16 cellular contexts compared by ENCODE assay signal in genomic region chr1:14699596-14699995, GRCh38.
A peak's percentile ranks its signal among the peaks of the same experiment; 100 is the strongest.
DNase-seq lines count a peak whose midpoint lies in the region; ATAC-seq, FAIRE-seq and TF ChIP-seq lines count a peak whose summit lies in the region.
"Had no signal": no experiment of that assay in that cellular context is flagged by ENCODE, and none has a peak within 500 bp of the region (broad histone marks: within the 10 kb centered on the region; RNA-seq: fewer than 3 reads in every experiment).

No MANE protein-coding gene starts in this region.

- H3K27me3 ChIP-seq in HepG2 (ENCODE audit: control insufficient read depth in 1 of 2, insufficient read depth in 2 of 2, low read length in 2 of 2) (peaks cover 0 to 37% of the 10 kb centered on the region in 2 experiments; a peak in 2 of 5 replicates), right lobe of liver (no peaks in the 10 kb centered on the region), kidney epithelial cell (ENCODE audit: control insufficient read depth, insufficient read depth, low read length) (peaks cover 2% of the 10 kb centered on the region), thyroid gland (no peaks in the 10 kb centered on the region), Karpas-422 (ENCODE audit: low read length) (no peaks in the 10 kb centered on the region), prostate gland (replicated peaks; ENCODE audit: insufficient read depth) (peaks cover 3% of the 10 kb centered on the region)

- in situ Hi-C loops in HepG2 (cut with HindIII; ENCODE audit: extremely low pct_ligation_motif_present, low pct_unique_long_range_greater_than_20kb): no loop called here

- H3K27ac ChIP-seq in HepG2 (ENCODE audit: extremely low read length, insufficient read depth, low read length) (no peak overlapping the region), right lobe of liver (no peak overlapping the region), thyroid gland (no peak overlapping the region), Karpas-422 (ENCODE audit: low read length) (no peak overlapping the region), prostate gland (no peak overlapping the region)
- H3K27ac ChIP-seq: A549, RWPE1, SJSA1 had no signal

- no peak overlapping the region for H3K9ac ChIP-seq in HepG2 (ENCODE audit: insufficient read depth, low read depth, low read length)
- no peak overlapping the region for H3K9ac ChIP-seq in Karpas-422 (ENCODE audit: low read length)

- H3K36me3 ChIP-seq in HepG2 (replicated peaks in 1 of 2; ENCODE audit: control insufficient read depth in 1 of 2, insufficient read depth in 2 of 2, low read length in 2 of 2) (no peaks in the 10 kb centered on the region), right lobe of liver (no peaks in the 10 kb centered on the region), kidney epithelial cell (ENCODE audit: control insufficient read depth, insufficient read depth, low read length) (no peaks in the 10 kb centered on the region), thyroid gland (no peaks in the 10 kb centered on the region), Karpas-422 (ENCODE audit: insufficient read depth, low read length) (no peaks in the 10 kb centered on the region), prostate gland (no peaks in the 10 kb centered on the region)
- H3K36me3 ChIP-seq: SJSA1 had no signal

- H4K20me1 ChIP-seq in HepG2 (ENCODE audit: insufficient read depth, low read length) (no peaks in the 10 kb centered on the region), Karpas-422 (ENCODE audit: insufficient read depth, low read depth, low read length) (no peaks in the 10 kb centered on the region)

- H3K4me3 ChIP-seq in HepG2 (replicated peaks in 1 of 3; ENCODE audit: insufficient read depth in 1 of 3, low read depth in 2 of 3, low read length in 3 of 3) (no peak overlapping the region), right lobe of liver (no peak overlapping the region), kidney epithelial cell (ENCODE audit: low read depth, low read length) (no peak overlapping the region), thyroid gland (replicated peaks in 1 of 3) (no peak overlapping the region), Karpas-422 (ENCODE audit: low read length) (no peak overlapping the region), prostate gland (no peak overlapping the region)
- H3K4me3 ChIP-seq: A549, SJSA1 had no signal

- no peak overlapping the region for H2AFZ ChIP-seq in HepG2 (ENCODE audit: low read length)
- no peak overlapping the region for H2AFZ ChIP-seq in Karpas-422 (ENCODE audit: low read length)

- TF ChIP-seq EP300 in HepG2 (IDR thresholded peaks at IDR 0.05; ENCODE audit: low read depth in 2 of 2, low read length in 2 of 2) (no peak), HepG2 (CRISPR knock-in tag; IDR thresholded peaks at IDR 0.05; ENCODE audit: borderline replicate concordance) (no peak)

- TF ChIP-seq POLR2A in HepG2 (IDR thresholded peaks at IDR 0.05; ENCODE audit: insufficient read depth in 1 of 2, low read depth in 2 of 2, low read length in 2 of 2): no peak
- TF ChIP-seq POLR2A in right lobe of liver (IDR thresholded peaks at IDR 0.05): no peak
- TF ChIP-seq POLR2A in thyroid gland (IDR thresholded peaks at IDR 0.05): no peak
- TF ChIP-seq POLR2A in prostate gland (IDR thresholded peaks at IDR 0.05): no peak

- no peak for DNase-seq in HepG2 (ENCODE audit: low spot score)
- no peak for DNase-seq in right lobe of liver
- peak; percentile 28 for DNase-seq in NCI-H345 treated with DMSO at 0.1 percent for 48 hours (lab: John Stamatoyannopoulos, UW; ENCODE audit: unreplicated experiment)
- DNase-seq in kidney epithelial cell (ENCODE audit: low read depth): peak; percentile 54
- DNase-seq in thyroid gland: peak; percentile 60 to 61
- no peak for DNase-seq in frontal cortex (ENCODE audit: low spot score in 2 of 2)
- no peak for DNase-seq in Karpas-422
- no peak for DNase-seq in prostate gland (ENCODE audit: low spot score)
- DNase-seq: Calu3, NCI-H2171, NCI-H524 treated with DMSO at 0.1 percent for 48 hours, OCI-M1 had no signal

- CTCF ChIA-PET in HepG2 (lab: Yijun Ruan, JAX; ENCODE audit: low intra/inter-chr PET ratio, low total read pairs): no interaction called here

- BruUV-seq in HepG2 (replicated peaks; lab: Mats Ljungman, UMichigan): no TSS peak

- peaks cover 9% of the 10 kb centered on the region; the same call in 1 of the 2 replicates for H3K4me1 ChIP-seq in HepG2 (ENCODE audit: insufficient read depth, low read length)
- H3K4me1 ChIP-seq in right lobe of liver: no peaks in the 10 kb centered on the region
- peaks cover 9 to 17% of the 10 kb centered on the region in 2 donors for H3K4me1 ChIP-seq in thyroid gland
- H3K4me1 ChIP-seq in Karpas-422 (ENCODE audit: low read length): no peaks in the 10 kb centered on the region
- H3K4me1 ChIP-seq in prostate gland (replicated peaks): no peaks in the 10 kb centered on the region
- H3K4me1 ChIP-seq: A549 had no signal

- intact Hi-C loops in HepG2 (cut with micrococcal nuclease; ENCODE audit: unreplicated experiment): no loop called here
- intact Hi-C loops in right lobe of liver (cut with DNase I): no loop called here
- intact Hi-C loops in thyroid gland (cut with DNase I): no loop called here
- intact Hi-C loops in prostate gland (cut with DNase I): no loop called here

- no peak for TF ChIP-seq RAD21 in HepG2 (CRISPR knock-in tag; IDR thresholded peaks at IDR 0.05)

- ATAC-seq in HepG2 (no peak; the same call in 2 of the 3 replicates), right lobe of liver (no peak)

- POLR2A ChIA-PET in HepG2 (lab: Yijun Ruan, JAX): no interaction called here

- WGBS in HepG2 (ENCODE audit: low lambda C conversion rate): 22% methylated on average over 8 of the region's 8 CpGs
- 46% methylated on average over 8 of the region's 8 CpGs for WGBS in right lobe of liver (ENCODE audit: insufficient coverage, low coverage, low lambda C conversion rate, missing lambda C conversion rate)
- 36 to 55% methylated on average over 8 of the region's 8 CpGs for WGBS in thyroid gland, 2 donors
- WGBS in prostate gland: 46% methylated on average over 8 of the region's 8 CpGs

- no peak for TF ChIP-seq CTCF in HepG2 (CRISPR knock-in tag; IDR thresholded peaks at IDR 0.05)
- TF ChIP-seq CTCF in right lobe of liver (IDR thresholded peaks at IDR 0.05): no peak
- TF ChIP-seq CTCF in kidney epithelial cell (IDR thresholded peaks at IDR 0.05; ENCODE audit: insufficient read depth, low read length, poor library complexity, severe bottlenecking): no peak
- no peak for TF ChIP-seq CTCF in thyroid gland (IDR thresholded peaks at IDR 0.05)
- TF ChIP-seq CTCF in prostate gland (IDR thresholded peaks at IDR 0.05): no peak

- H3K79me2 ChIP-seq in HepG2 (ENCODE audit: insufficient read depth, low read length) (no peaks in the 10 kb centered on the region), Karpas-422 (ENCODE audit: low read length) (no peaks in the 10 kb centered on the region)

- no peak overlapping the region for H3K4me2 ChIP-seq in HepG2 (ENCODE audit: low read depth, low read length)
- H3K4me2 ChIP-seq in Karpas-422 (ENCODE audit: low read depth, low read length, poor library complexity, severe bottlenecking): no peak overlapping the region
- H3K4me2 ChIP-seq: A549 had no signal

- H3K9me3 ChIP-seq in HepG2 (ENCODE audit: low read length): no peaks in the 10 kb centered on the region
- no peaks in the 10 kb centered on the region for H3K9me3 ChIP-seq in right lobe of liver
- H3K9me3 ChIP-seq in thyroid gland: no peaks in the 10 kb centered on the region
- H3K9me3 ChIP-seq in Karpas-422 (ENCODE audit: low read length): no peaks in the 10 kb centered on the region
- no peaks in the 10 kb centered on the region for H3K9me3 ChIP-seq in prostate gland
- H3K9me3 ChIP-seq: A549, SJSA1 had no signal

- no peaks in the 10 kb centered on the region for H3K9me2 ChIP-seq in Karpas-422 (replicated peaks; ENCODE audit: insufficient read depth, low read length)

- no peak for FAIRE-seq in HepG2 (lab: Jason Lieb, UNC)
- no peak for FAIRE-seq in frontal cortex (lab: Jason Lieb, UNC)
- FAIRE-seq: A549, H54 had no signal

TF ChIP-seq in HepG2, 621 proteins besides CTCF, POLR2A, EP300 and RAD21:
- TF ChIP-seq ZBTB21 (CRISPR knock-in tag; IDR thresholded peaks at IDR 0.05) (peak; percentile 65; the same call in 1 of the 2 replicates), MAFK (conservative IDR thresholded peaks at IDR 0.05 in 1 of 2, IDR thresholded peaks at IDR 0.05 in 1 of 2; ENCODE audit: low read length in 2 of 2) (0 out of 4 replicates have a peak, but pooled peaks have one; percentile 18 to 26), MAFF (IDR thresholded peaks at IDR 0.05; ENCODE audit: low read depth, low read length) (peak; percentile 49), ZNF574 (CRISPR knock-in tag; IDR thresholded peaks at IDR 0.05) (no peak), FOXA3 (CRISPR knock-in tag; IDR thresholded peaks at IDR 0.05) (peak; percentile 42; the same call in 1 of the 2 replicates), ZNF672 (CRISPR knock-in tag; IDR thresholded peaks at IDR 0.05) (no peak)

Comparison
In these comparisons a context has a peak if more than half of its experiments do, and no peak if none do; other contexts are left out.
1. DNase-seq: peak in NCI-H345 treated with DMSO at 0.1 percent for 48 hours (single experiment), kidney epithelial cell (single experiment) and thyroid gland (2 of 2); none in HepG2 (single experiment), right lobe of liver (0 of 3), frontal cortex (0 of 2), Karpas-422 (single experiment) and prostate gland (single experiment).